In genomic region chrX:15343075-15343476, GRCh38 we compare ENCODE assay signal across 18 cellular contexts. TPM values are rescaled to one million over a fixed set of nuclear protein-coding genes. Genes with fewer than 3 reads are reported as not detected.
DNase-seq lines count a peak whose midpoint lies in the region; ATAC-seq, FAIRE-seq and TF ChIP-seq lines count a peak whose summit lies in the region.
"Had no signal": no experiment of that assay in that cellular context is flagged by ENCODE, and none has a peak within 500 bp of the region (broad histone marks: within the 10 kb centered on the region; RNA-seq: fewer than 3 reads in every experiment).

No MANE protein-coding gene starts in this region.

- CTCF ChIA-PET in HepG2 (lab: Yijun Ruan, JAX; ENCODE audit: low intra/inter-chr PET ratio, low total read pairs), result no interaction called here

- ATAC-seq in HepG2 (no peak), left lobe of liver (peak; percentile 64)
- no peak for ATAC-seq in stimulated activated naive B cell treated with anti-CD40 and anti-IgM and Interleukin-4, amounts not matched to agents 10 μg/mL and 1 μg/mL and 100 μg/mL, for 72 hours (replicated peaks)
- ATAC-seq: Right ventricle myocardium inferior; stimulated activated memory B cell treated with anti-CD40 and anti-IgM and Interleukin-4, amounts not matched to agents 10 μg/mL and 1 μg/mL and 100 μg/mL, for 72 hours had no signal

- TF ChIP-seq EP300 in HepG2 (IDR thresholded peaks at IDR 0.05; ENCODE audit: low read depth in 2 of 2, low read length in 2 of 2) (no peak), HepG2 (CRISPR knock-in tag; IDR thresholded peaks at IDR 0.05; ENCODE audit: borderline replicate concordance) (no peak)

- H3K36me3 Mint-ChIP-seq in stimulated activated naive B cell treated with anti-CD40 and anti-IgM and Interleukin-4, amounts not matched to agents 10 μg/mL and 1 μg/mL and 100 μg/mL, for 72 hours, result no peaks in the 10 kb centered on the region
- H3K36me3 Mint-ChIP-seq: stimulated activated memory B cell treated with anti-CD40 and anti-IgM and Interleukin-4, amounts not matched to agents 10 μg/mL and 1 μg/mL and 100 μg/mL, for 72 hours had no signal

- H3K27me3 Mint-ChIP-seq in stimulated activated naive B cell treated with anti-CD40 and anti-IgM and Interleukin-4, amounts not matched to agents 10 μg/mL and 1 μg/mL and 100 μg/mL, for 72 hours, result peaks cover 10 to 29% of the 10 kb centered on the region in 2 donors

- in situ Hi-C loops in HepG2 (cut with HindIII; ENCODE audit: extremely low pct_ligation_motif_present, low pct_unique_long_range_greater_than_20kb), result loop anchor here (10.0 to 25.0 kb wide), 3 partner anchors 122 to 344 kb away; no protein-coding TSS in a partner anchor

- no peaks in the 10 kb centered on the region for H3K9me3 ChIP-seq in liver (ENCODE audit: control insufficient read depth in 4 of 4, low read length in 3 of 4)
- H3K9me3 ChIP-seq in HepG2 (ENCODE audit: low read length), result no peaks in the 10 kb centered on the region
- H3K9me3 ChIP-seq in adrenal gland (replicated peaks in 1 of 3), result no peaks in the 10 kb centered on the region
- H3K9me3 ChIP-seq: esophagus muscularis mucosa, MG63 had no signal

- H3K27ac ChIP-seq in liver (ENCODE audit: low read depth in 1 of 2, low read length in 2 of 2) (no peak overlapping the region), HepG2 (ENCODE audit: extremely low read length, insufficient read depth, low read length) (no peak overlapping the region), adrenal gland (peak overlapping the region in 1 of 5 donors; percentile 22), caudate nucleus (ENCODE audit: low read depth, low read length) (no peak overlapping the region)
- H3K27ac ChIP-seq: esophagus muscularis mucosa had no signal

- no peak for FAIRE-seq in HepG2 (lab: Jason Lieb, UNC)
- FAIRE-seq: urothelium cell line had no signal

- intact Hi-C loops in HepG2 (cut with micrococcal nuclease; ENCODE audit: unreplicated experiment), result no loop called here
- intact Hi-C loops in adrenal gland (cut with DNase I), result no loop called here

- no peaks in the 10 kb centered on the region for H3K27me3 ChIP-seq in liver (ENCODE audit: control insufficient read depth in 4 of 4, insufficient read depth in 4 of 4, low read length in 3 of 4)
- H3K27me3 ChIP-seq in HepG2 (ENCODE audit: control insufficient read depth in 1 of 2, insufficient read depth in 2 of 2, low read length in 2 of 2), result no peaks in the 10 kb centered on the region
- no peaks in the 10 kb centered on the region for H3K27me3 ChIP-seq in adrenal gland
- H3K27me3 ChIP-seq: esophagus muscularis mucosa, MG63 had no signal

- no peak overlapping the region for H3K27ac Mint-ChIP-seq in stimulated activated naive B cell treated with anti-CD40 and anti-IgM and Interleukin-4, amounts not matched to agents 10 μg/mL and 1 μg/mL and 100 μg/mL, for 72 hours
- H3K27ac Mint-ChIP-seq: activated CD4-positive, alpha-beta T cell treated with anti-CD3 and anti-CD28 coated beads, Interleukin-2, amount 10 ng/mL, durations not matched to agents 7 days and 5 days; activated T-cell treated with anti-CD3 and anti-CD28 coated beads, Interleukin-2, amount 50 U/mL, for 24 hours; stimulated activated memory B cell treated with anti-CD40 and anti-IgM and Interleukin-4, amounts not matched to agents 10 μg/mL and 1 μg/mL and 100 μg/mL, for 72 hours had no signal

- H3K4me3 ChIP-seq in liver (ENCODE audit: low read depth in 1 of 3, low read length in 3 of 3), result no peak overlapping the region
- no peak overlapping the region for H3K4me3 ChIP-seq in HepG2 (replicated peaks in 1 of 3; ENCODE audit: insufficient read depth in 1 of 3, low read depth in 2 of 3, low read length in 3 of 3)
- H3K4me3 ChIP-seq in adrenal gland, result no peak overlapping the region
- H3K4me3 ChIP-seq: esophagus muscularis mucosa, MG63 had no signal

- H3K4me3 Mint-ChIP-seq in stimulated activated naive B cell treated with anti-CD40 and anti-IgM and Interleukin-4, amounts not matched to agents 10 μg/mL and 1 μg/mL and 100 μg/mL, for 72 hours, result no peak overlapping the region
- H3K4me3 Mint-ChIP-seq: activated CD4-positive, alpha-beta T cell treated with anti-CD3 and anti-CD28 coated beads, Interleukin-2, amount 10 ng/mL, durations not matched to agents 7 days and 5 days; activated T-cell treated with anti-CD3 and anti-CD28 coated beads, Interleukin-2, amount 50 U/mL, for 24 hours; stimulated activated memory B cell treated with anti-CD40 and anti-IgM and Interleukin-4, amounts not matched to agents 10 μg/mL and 1 μg/mL and 100 μg/mL, for 72 hours had no signal

- no peaks in the 10 kb centered on the region for H4K20me1 ChIP-seq in HepG2 (ENCODE audit: insufficient read depth, low read length)

- H3K36me3 ChIP-seq in liver (ENCODE audit: control insufficient read depth in 4 of 4, insufficient read depth in 3 of 4, low read depth in 1 of 4, low read length in 3 of 4), result no peaks in the 10 kb centered on the region
- no peaks in the 10 kb centered on the region for H3K36me3 ChIP-seq in HepG2 (replicated peaks in 1 of 2; ENCODE audit: control insufficient read depth in 1 of 2, insufficient read depth in 2 of 2, low read length in 2 of 2)
- no peaks in the 10 kb centered on the region for H3K36me3 ChIP-seq in adrenal gland (replicated peaks in 1 of 2)
- H3K36me3 ChIP-seq: MG63 had no signal

- WGBS in liver, result 36% methylated on average over 5 of the region's 5 CpGs
- 12% methylated on average over 5 of the region's 5 CpGs for WGBS in HepG2 (ENCODE audit: low lambda C conversion rate)
- WGBS in adrenal gland, 4 donors, result 43 to 48% (median 46%) methylated on average over 3 to 5 of the region's 5 CpGs

- TF ChIP-seq POLR2A in HepG2 (IDR thresholded peaks at IDR 0.05; ENCODE audit: insufficient read depth in 1 of 2, low read depth in 2 of 2, low read length in 2 of 2) (no peak), adrenal gland (IDR thresholded peaks at IDR 0.05) (no peak)

- no peak overlapping the region for H2AFZ ChIP-seq in HepG2 (ENCODE audit: low read length)

- H3K4me1 Mint-ChIP-seq in stimulated activated naive B cell treated with anti-CD40 and anti-IgM and Interleukin-4, amounts not matched to agents 10 μg/mL and 1 μg/mL and 100 μg/mL, for 72 hours, result no peaks in the 10 kb centered on the region
- H3K4me1 Mint-ChIP-seq: activated CD4-positive, alpha-beta T cell treated with anti-CD3 and anti-CD28 coated beads, Interleukin-2, amount 10 ng/mL, durations not matched to agents 7 days and 5 days; stimulated activated memory B cell treated with anti-CD40 and anti-IgM and Interleukin-4, amounts not matched to agents 10 μg/mL and 1 μg/mL and 100 μg/mL, for 72 hours had no signal

- H3K79me2 ChIP-seq in HepG2 (ENCODE audit: insufficient read depth, low read length), result no peaks in the 10 kb centered on the region

- no peak for TF ChIP-seq CTCF in liver (IDR thresholded peaks at IDR 0.05; ENCODE audit: low read depth, low read length, missing input control)
- TF ChIP-seq CTCF in HepG2 (CRISPR knock-in tag; IDR thresholded peaks at IDR 0.05), result no peak
- no peak for TF ChIP-seq CTCF in adrenal gland (IDR thresholded peaks at IDR 0.05)

- TF ChIP-seq RAD21 in liver (IDR thresholded peaks at IDR 0.05) (no peak), HepG2 (CRISPR knock-in tag; IDR thresholded peaks at IDR 0.05) (no peak)

- H3K4me2 ChIP-seq in HepG2 (ENCODE audit: low read depth, low read length), result no peak overlapping the region

- no peak overlapping the region for H3K9ac ChIP-seq in liver (ENCODE audit: low read depth in 1 of 2, low read length in 2 of 2)
- H3K9ac ChIP-seq in HepG2 (ENCODE audit: insufficient read depth, low read depth, low read length), result no peak overlapping the region

- H3K9me3 Mint-ChIP-seq in stimulated activated naive B cell treated with anti-CD40 and anti-IgM and Interleukin-4, amounts not matched to agents 10 μg/mL and 1 μg/mL and 100 μg/mL, for 72 hours, result no peaks in the 10 kb centered on the region
- H3K9me3 Mint-ChIP-seq: activated CD4-positive, alpha-beta T cell treated with anti-CD3 and anti-CD28 coated beads, Interleukin-2, amount 10 ng/mL, durations not matched to agents 7 days and 5 days; activated T-cell treated with anti-CD3 and anti-CD28 coated beads, Interleukin-2, amount 50 U/mL, for 24 hours; stimulated activated memory B cell treated with anti-CD40 and anti-IgM and Interleukin-4, amounts not matched to agents 10 μg/mL and 1 μg/mL and 100 μg/mL, for 72 hours had no signal

- H3K4me1 ChIP-seq in liver (ENCODE audit: control insufficient read depth in 4 of 4, insufficient read depth in 4 of 4, low read length in 3 of 4) (no peaks in the 10 kb centered on the region), HepG2 (ENCODE audit: insufficient read depth, low read length) (no peaks in the 10 kb centered on the region), adrenal gland (replicated peaks in 1 of 2) (no peaks in the 10 kb centered on the region)
- H3K4me1 ChIP-seq: esophagus muscularis mucosa had no signal

- no TSS peak for BruUV-seq in HepG2 (replicated peaks; lab: Mats Ljungman, UMichigan)

- DNase-seq in HepG2 (ENCODE audit: low spot score), result no peak
- peak in 4 of 7 donors; percentile 26 to 59 (median 44) for DNase-seq in adrenal gland
- no peak for DNase-seq in left lobe of liver (ENCODE audit: low spot score)
- DNase-seq in NCI-H226, result no peak
- DNase-seq in stimulated activated naive B cell treated with anti-CD40 and anti-IgM and Interleukin-4, amounts not matched to agents 10 μg/mL and 1 μg/mL and 100 μg/mL, for 72 hours, result no peak
- DNase-seq in hypothalamus (lab: John Stamatoyannopoulos, UW), result no peak
- no peak for DNase-seq in caudate nucleus (lab: John Stamatoyannopoulos, UW)
- DNase-seq: activated CD4-positive, alpha-beta T cell treated with anti-CD3 and anti-CD28 coated beads, Interleukin-2, amount 10 ng/mL, durations not matched to agents 7 days and 5 days; activated T-cell treated with anti-CD3 and anti-CD28 coated beads, Interleukin-2, amount 50 U/mL, for 24 hours; amniotic stem cell; cortex of kidney; mesendoderm; MG63 had no signal

- POLR2A ChIA-PET in HepG2 (lab: Yijun Ruan, JAX), result no interaction called here

RNA-seq across cellular contexts. Expression of gene PIGA, which starts 7.8 kb away (rescaled TPM):
- total RNA-seq in liver (1 to 10 TPM; 7.9 to 8.7 TPM), HepG2 (2016; rRNA removed; fragmentation: Illumina TruSeq; extraction: Trizol) (13.0 and 19.9 TPM in 2 replicates), adrenal gland (1 to 10 TPM; 1.1 to 6.8 (median 5.0) TPM), left lobe of liver (5.7 TPM)
- polyA plus RNA-seq in liver (1 to 10 TPM; 3.0 to 3.3 TPM), HepG2 (2011; rRNA removed) (4.4 and 6.0 TPM in 2 replicates), adrenal gland (1 to 10 TPM; 4.2 to 5.7 (median 5.2) TPM)
- 2.2 and 2.5 TPM in 2 replicates for total RNA-seq in HepG2 (2016; cell fraction: cytosol; rRNA removed; fragmentation: Illumina TruSeq; extraction: Trizol; ENCODE audit: low read depth)
- total RNA-seq in HepG2 (2016; cell fraction: insoluble cytoplasmic fraction; rRNA removed; fragmentation: Illumina TruSeq; extraction: Trizol), result 13.9 and 16.6 TPM in 2 replicates
- 9.6 and 12.7 TPM in 2 replicates for total RNA-seq in HepG2 (2016; cell fraction: membrane; rRNA removed; fragmentation: Illumina TruSeq; extraction: Trizol)
- total RNA-seq in HepG2 (2016; cell fraction: nucleus; rRNA removed; fragmentation: Illumina TruSeq; extraction: Trizol), result 17.7 and 21.1 TPM in 2 replicates
- polyA plus RNA-seq in HepG2 (2011; cell fraction: cytosol; rRNA removed), result 2.1 and 2.7 TPM in 2 replicates
- polyA plus RNA-seq in HepG2 (2011; cell fraction: nucleus; rRNA removed), result 6.5 and 7.0 TPM in 2 replicates
- 4.1 and 6.2 TPM in 2 replicates for polyA plus RNA-seq in HepG2 (2012)
- polyA plus RNA-seq in HepG2 (2016; cell fraction: cytosol; fragmentation: Illumina TruSeq; extraction: Trizol; ENCODE audit: low read depth), result 1.2 and 1.7 TPM in 2 replicates
- polyA plus RNA-seq in HepG2 (2016; cell fraction: insoluble cytoplasmic fraction; fragmentation: Illumina TruSeq; extraction: Trizol; ENCODE audit: low read depth), result 14.7 and 15.1 TPM in 2 replicates
- polyA plus RNA-seq in HepG2 (2016; cell fraction: membrane; fragmentation: Illumina TruSeq; extraction: Trizol; ENCODE audit: low read depth), result 5.5 and 6.4 TPM in 2 replicates
- polyA plus RNA-seq in HepG2 (2016; cell fraction: nucleus; fragmentation: Illumina TruSeq; extraction: Trizol; ENCODE audit: insufficient read depth, low read depth), result 21.5 and 24.4 TPM in 2 replicates
- polyA minus RNA-seq in HepG2 (2011; rRNA and poly(A)+ RNA removed; ENCODE audit: low replicate concordance), result 11.0 and 43.0 TPM in 2 replicates
- 4.2 and 4.8 TPM in 2 replicates for polyA minus RNA-seq in HepG2 (2011; cell fraction: cytosol; rRNA and poly(A)+ RNA removed)
- polyA minus RNA-seq in HepG2 (2011; cell fraction: nucleus; rRNA and poly(A)+ RNA removed), result 19.6 and 23.0 TPM in 2 replicates

RNA-seq across cellular contexts. Expression of gene ASB11, which starts 27.6 kb away (rescaled TPM):
- total RNA-seq in liver (not detected), HepG2 (2016; rRNA removed; fragmentation: Illumina TruSeq; extraction: Trizol) (not detected in 2 replicates), adrenal gland (under 1 TPM in 1 of 8 donors, not detected in 7; 0.14 TPM), left lobe of liver (not detected)
- polyA plus RNA-seq in liver (under 1 TPM in 1 of 2 donors, not detected in 1; 0.03 TPM), HepG2 (2011; rRNA removed) (not detected in 2 replicates), adrenal gland (not detected)
- not detected in 2 replicates for total RNA-seq in HepG2 (2016; cell fraction: cytosol; rRNA removed; fragmentation: Illumina TruSeq; extraction: Trizol; ENCODE audit: low read depth)
- not detected in 2 replicates for total RNA-seq in HepG2 (2016; cell fraction: insoluble cytoplasmic fraction; rRNA removed; fragmentation: Illumina TruSeq; extraction: Trizol)
- not detected in 2 replicates for total RNA-seq in HepG2 (2016; cell fraction: membrane; rRNA removed; fragmentation: Illumina TruSeq; extraction: Trizol)
- total RNA-seq in HepG2 (2016; cell fraction: nucleus; rRNA removed; fragmentation: Illumina TruSeq; extraction: Trizol), result not detected in 2 replicates
- not detected in 2 replicates for polyA plus RNA-seq in HepG2 (2011; cell fraction: cytosol; rRNA removed)
- polyA plus RNA-seq in HepG2 (2011; cell fraction: nucleus; rRNA removed), result not detected in 2 replicates
- polyA plus RNA-seq in HepG2 (2012), result 0.07 TPM in 1 of 2 replicates, not detected in the other
- polyA plus RNA-seq in HepG2 (2016; cell fraction: cytosol; fragmentation: Illumina TruSeq; extraction: Trizol; ENCODE audit: low read depth), result not detected in 2 replicates
- polyA plus RNA-seq in HepG2 (2016; cell fraction: insoluble cytoplasmic fraction; fragmentation: Illumina TruSeq; extraction: Trizol; ENCODE audit: low read depth), result not detected in 2 replicates
- polyA plus RNA-seq in HepG2 (2016; cell fraction: membrane; fragmentation: Illumina TruSeq; extraction: Trizol; ENCODE audit: low read depth), result not detected in 2 replicates
- not detected in 2 replicates for polyA plus RNA-seq in HepG2 (2016; cell fraction: nucleus; fragmentation: Illumina TruSeq; extraction: Trizol; ENCODE audit: insufficient read depth, low read depth)
- not detected in 2 replicates for polyA minus RNA-seq in HepG2 (2011; rRNA and poly(A)+ RNA removed; ENCODE audit: low replicate concordance)
- not detected in 2 replicates for polyA minus RNA-seq in HepG2 (2011; cell fraction: cytosol; rRNA and poly(A)+ RNA removed)
- polyA minus RNA-seq in HepG2 (2011; cell fraction: nucleus; rRNA and poly(A)+ RNA removed), result not detected in 2 replicates
- total RNA-seq: activated CD4-positive, alpha-beta T cell treated with anti-CD3 and anti-CD28 coated beads, Interleukin-2, amount 10 ng/mL, durations not matched to agents 7 days and 5 days; esophagus muscularis mucosa had no signal

RNA-seq across cellular contexts. Expression of gene VEGFD, which starts 41.1 kb away (rescaled TPM):
- total RNA-seq in liver, result under 1 TPM; 0.05 to 0.92 TPM
- polyA plus RNA-seq in liver, result 1 to 10 TPM in 1 of 2 donors, under 1 TPM in 1; 0.37 to 4.5 TPM
- 0.27 and 0.35 TPM in 2 replicates for total RNA-seq in HepG2 (2016; rRNA removed; fragmentation: Illumina TruSeq; extraction: Trizol)
- total RNA-seq in HepG2 (2016; cell fraction: cytosol; rRNA removed; fragmentation: Illumina TruSeq; extraction: Trizol; ENCODE audit: low read depth), result 0.35 and 0.61 TPM in 2 replicates
- 0.30 TPM in 1 of 2 replicates, not detected in the other for total RNA-seq in HepG2 (2016; cell fraction: insoluble cytoplasmic fraction; rRNA removed; fragmentation: Illumina TruSeq; extraction: Trizol)
- total RNA-seq in HepG2 (2016; cell fraction: membrane; rRNA removed; fragmentation: Illumina TruSeq; extraction: Trizol), result 0.14 TPM in 1 of 2 replicates, not detected in the other
- total RNA-seq in HepG2 (2016; cell fraction: nucleus; rRNA removed; fragmentation: Illumina TruSeq; extraction: Trizol), result 0.31 and 1.0 TPM in 2 replicates
- polyA plus RNA-seq in HepG2 (2011; rRNA removed), result 0.11 and 0.34 TPM in 2 replicates
- 0.04 and 0.21 TPM in 2 replicates for polyA plus RNA-seq in HepG2 (2011; cell fraction: cytosol; rRNA removed)
- polyA plus RNA-seq in HepG2 (2011; cell fraction: nucleus; rRNA removed), result 0.48 and 0.87 TPM in 2 replicates
- polyA plus RNA-seq in HepG2 (2012), result 0.25 and 0.30 TPM in 2 replicates
- polyA plus RNA-seq in HepG2 (2016; cell fraction: cytosol; fragmentation: Illumina TruSeq; extraction: Trizol; ENCODE audit: low read depth), result 0.14 TPM in 1 of 2 replicates, not detected in the other
- polyA plus RNA-seq in HepG2 (2016; cell fraction: insoluble cytoplasmic fraction; fragmentation: Illumina TruSeq; extraction: Trizol; ENCODE audit: low read depth), result not detected in 2 replicates
- polyA plus RNA-seq in HepG2 (2016; cell fraction: membrane; fragmentation: Illumina TruSeq; extraction: Trizol; ENCODE audit: low read depth), result 0.13 TPM in 1 of 2 replicates, not detected in the other
- polyA plus RNA-seq in HepG2 (2016; cell fraction: nucleus; fragmentation: Illumina TruSeq; extraction: Trizol; ENCODE audit: insufficient read depth, low read depth), result 1.1 and 3.1 TPM in 2 replicates
- polyA minus RNA-seq in HepG2 (2011; rRNA and poly(A)+ RNA removed; ENCODE audit: low replicate concordance), result 0.56 TPM in 1 of 2 replicates, not detected in the other
- not detected in 2 replicates for polyA minus RNA-seq in HepG2 (2011; cell fraction: cytosol; rRNA and poly(A)+ RNA removed)
- 0.52 and 0.62 TPM in 2 replicates for polyA minus RNA-seq in HepG2 (2011; cell fraction: nucleus; rRNA and poly(A)+ RNA removed)
- 10 to 100 TPM in 6 of 8 donors, 1 to 10 TPM in 2; 1.0 to 23.4 (median 16.7) TPM for total RNA-seq in adrenal gland
- 1 to 10 TPM in 2 of 3 donors, under 1 TPM in 1; 0.86 to 9.2 (median 8.5) TPM for polyA plus RNA-seq in adrenal gland
- 0.28 TPM for total RNA-seq in left lobe of liver
- total RNA-seq: activated CD4-positive, alpha-beta T cell treated with anti-CD3 and anti-CD28 coated beads, Interleukin-2, amount 10 ng/mL, durations not matched to agents 7 days and 5 days had no signal

Comparison
In these comparisons a context has a peak if more than half of its experiments do, and no peak if none do; other contexts are left out.
1. DNase-seq: peak in adrenal gland (4 of 7); none in HepG2 (single experiment), left lobe of liver (single experiment), NCI-H226 (single experiment), stimulated activated naive B cell treated with anti-CD40 and anti-IgM and Interleukin-4, amounts not matched to agents 10 μg/mL and 1 μg/mL and 100 μg/mL, for 72 hours (single experiment), hypothalamus (0 of 51) and caudate nucleus (0 of 61).